ENCODE assay signal across 8 cellular contexts in the genomic region with DNA sequence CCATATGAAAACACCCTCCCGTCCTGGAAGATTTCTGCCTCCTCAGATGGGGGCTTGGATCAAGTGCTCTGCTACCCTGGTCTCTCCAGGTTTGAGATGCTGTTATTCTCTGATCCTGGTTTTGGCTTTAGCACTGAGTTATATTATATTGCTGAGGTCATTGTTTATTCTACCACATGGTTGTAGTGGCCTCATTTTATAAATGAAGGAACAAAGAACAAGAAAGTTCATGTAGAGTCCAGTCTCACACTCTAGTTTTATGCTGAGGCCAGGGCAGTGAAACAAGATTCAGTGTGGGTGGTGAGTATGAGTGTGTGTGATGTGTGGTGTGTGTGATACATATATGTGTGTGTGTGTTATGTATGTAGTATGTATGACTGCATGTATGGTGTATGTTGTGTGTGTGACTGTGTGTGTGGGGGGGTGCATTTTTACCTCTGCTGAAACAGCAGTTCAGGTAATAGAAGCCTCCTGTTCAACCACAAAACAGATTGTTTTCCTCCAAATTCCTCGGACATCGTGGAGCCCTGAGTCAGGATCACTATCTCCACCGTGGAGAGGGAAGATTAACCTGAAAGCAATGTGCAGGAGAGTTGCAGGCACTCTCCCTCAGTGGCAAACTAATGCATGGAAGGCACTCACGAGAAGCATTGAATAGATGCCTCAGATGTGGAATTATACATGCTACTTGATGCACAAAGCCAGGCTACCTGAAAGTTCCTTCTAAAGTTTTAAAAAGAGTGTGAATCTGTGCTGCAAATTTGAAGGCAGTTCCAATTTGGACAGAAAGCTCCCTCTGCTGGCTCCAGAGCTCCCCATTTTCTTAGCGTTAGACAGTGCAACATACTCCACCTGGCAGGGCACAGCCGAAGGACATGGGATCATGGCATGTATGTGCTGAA.
DNase-seq lines count a peak whose midpoint lies in the region; ATAC-seq and TF ChIP-seq lines count a peak whose summit lies in the region.

No MANE protein-coding gene starts in this region.

- H3K27ac Mint-ChIP-seq in osteocyte (ENCODE audit: unreplicated experiment) = no peak overlapping the region
- H3K27ac Mint-ChIP-seq in activated CD4-positive, alpha-beta memory T cell treated with anti-CD3 and anti-CD28 coated beads for 36 hours = no peak overlapping the region

- H3K4me3 ChIP-seq in fibroblast of villous mesenchyme (ENCODE audit: low read depth, low read length) = no peak overlapping the region

- no peaks in the 10 kb centered on the region for H3K9me3 Mint-ChIP-seq in osteocyte (ENCODE audit: unreplicated experiment)
- no peaks in the 10 kb centered on the region for H3K9me3 Mint-ChIP-seq in activated CD4-positive, alpha-beta memory T cell treated with anti-CD3 and anti-CD28 coated beads for 36 hours

- H3K27ac ChIP-seq in RWPE1 = no peak overlapping the region

- H3K27me3 Mint-ChIP-seq in osteocyte (ENCODE audit: unreplicated experiment) = peaks cover 56% of the 10 kb centered on the region
- peaks cover 12% of the 10 kb centered on the region for H3K27me3 Mint-ChIP-seq in activated CD4-positive, alpha-beta memory T cell treated with anti-CD3 and anti-CD28 coated beads for 36 hours

- no peak for ATAC-seq in HG03342 (IDR thresholded peaks at IDR 0.05; ENCODE audit: unreplicated experiment)
- no peak for ATAC-seq in HG03520 (IDR thresholded peaks at IDR 0.05; ENCODE audit: unreplicated experiment)

- H3K4me3 Mint-ChIP-seq in osteocyte (ENCODE audit: unreplicated experiment) = no peak overlapping the region
- H3K4me3 Mint-ChIP-seq in activated CD4-positive, alpha-beta memory T cell treated with anti-CD3 and anti-CD28 coated beads for 36 hours = no peak overlapping the region

- DNase-seq in RWPE1 (ENCODE audit: low spot score) (peak; percentile 53), fibroblast of villous mesenchyme (ENCODE audit: low read depth) (peak; percentile 51), osteocyte (ENCODE audit: extremely low spot score, unreplicated experiment) (no peak), MV-4-11 (lab: John Stamatoyannopoulos, UW) (no peak)
- DNase-seq in activated CD4-positive, alpha-beta memory T cell treated with anti-CD3 and anti-CD28 coated beads for 36 hours = no peak

- CTCF ChIA-PET in RWPE1 (lab: Yijun Ruan, JAX) = interaction anchor here (0.6 to 1.8 kb wide), 14 partner anchors 10 to 893 kb away, joined by 3 to 10 read pairs (median 3); no protein-coding TSS in a partner anchor
- CTCF ChIA-PET in activated CD4-positive, alpha-beta memory T cell treated with anti-CD3 and anti-CD28 coated beads for 36 hours (lab: Charles Lee) = no interaction called here

- H3K36me3 Mint-ChIP-seq in osteocyte (ENCODE audit: unreplicated experiment) = no peaks in the 10 kb centered on the region
- H3K36me3 Mint-ChIP-seq in activated CD4-positive, alpha-beta memory T cell treated with anti-CD3 and anti-CD28 coated beads for 36 hours = no peaks in the 10 kb centered on the region

- intact Hi-C loops in activated CD4-positive, alpha-beta memory T cell treated with anti-CD3 and anti-CD28 coated beads for 36 hours (cut with micrococcal nuclease) = no loop called here

- TF ChIP-seq CTCF in GM12874 (IDR thresholded peaks at IDR 0.05; ENCODE audit: insufficient read depth, low read depth, low read length) (0 out of 2 replicates have a peak, but pooled peaks have one; percentile 3), RWPE1 (conservative IDR thresholded peaks at IDR 0.05; ENCODE audit: low read depth) (peak; percentile 88), fibroblast of villous mesenchyme (IDR thresholded peaks at IDR 0.05; ENCODE audit: insufficient read depth, low read depth, low read length) (peak; percentile 73), osteocyte (IDR thresholded peaks at IDR 0.05) (peak; percentile 83)

- peaks cover 13% of the 10 kb centered on the region for H3K4me1 Mint-ChIP-seq in osteocyte (ENCODE audit: unreplicated experiment)
- no peaks in the 10 kb centered on the region for H3K4me1 Mint-ChIP-seq in activated CD4-positive, alpha-beta memory T cell treated with anti-CD3 and anti-CD28 coated beads for 36 hours (ENCODE audit: low read depth)

- POLR2A ChIA-PET in RWPE1 (lab: Yijun Ruan, JAX; ENCODE audit: low non-redundant PET) = interaction anchor here (0.7 kb wide), 1 partner anchor 45 kb away, joined by 3 read pairs; no protein-coding TSS in a partner anchor
- POLR2A ChIA-PET in activated CD4-positive, alpha-beta memory T cell treated with anti-CD3 and anti-CD28 coated beads for 36 hours (lab: Charles Lee) = no interaction called here

Comparison
In these comparisons a context has a peak if more than half of its experiments do, and no peak if none do; other contexts are left out.
1. CTCF ChIP-seq: peak in every context shown above with its lines; median percentile 88 in RWPE1; 83 in osteocyte; 73 in fibroblast of villous mesenchyme; 3 in GM12874.
2. DNase-seq: peak in RWPE1 (single experiment) and fibroblast of villous mesenchyme (single experiment); none in osteocyte (single experiment), activated CD4-positive, alpha-beta memory T cell treated with anti-CD3 and anti-CD28 coated beads for 36 hours (single experiment) and MV-4-11 (single experiment).